Comparison of ENCODE assay signal across 8 cellular contexts in the genomic region with DNA sequence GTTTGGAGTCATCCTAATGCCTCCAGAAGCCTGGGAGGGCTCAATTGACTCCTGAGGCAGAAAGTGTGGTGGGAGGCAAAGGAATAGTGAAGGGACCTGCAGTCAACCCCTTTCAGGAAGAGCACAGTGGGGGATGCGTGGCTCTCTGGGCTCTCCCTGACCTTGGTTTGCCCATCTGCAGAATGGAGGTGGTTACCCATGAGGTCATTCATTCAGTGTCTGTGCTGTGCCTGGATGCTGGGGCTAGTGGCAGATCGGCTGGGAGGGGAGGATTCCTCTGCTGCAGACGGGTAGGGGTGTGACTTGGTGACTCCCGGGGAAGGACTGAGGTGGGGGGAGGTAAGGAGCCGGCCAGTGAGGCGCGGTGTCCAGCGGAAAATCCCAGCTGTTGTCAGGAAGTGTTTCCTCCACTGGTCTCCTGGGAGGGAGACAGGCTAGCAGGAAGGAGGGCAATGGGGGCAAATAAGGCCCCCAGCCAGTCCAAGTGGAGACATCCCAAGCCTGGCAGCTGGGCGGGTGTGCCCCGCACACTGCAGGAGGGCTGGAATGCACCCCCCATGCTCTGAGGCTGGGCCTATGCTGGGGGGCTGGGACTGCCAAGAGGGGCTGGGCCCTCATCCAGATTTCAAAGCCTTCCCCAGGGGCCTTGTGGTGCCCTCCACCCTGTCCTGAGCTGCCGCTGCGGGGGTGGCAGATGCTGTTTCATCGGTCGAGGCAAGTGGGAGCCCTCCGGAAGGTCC. TPM values are rescaled to one million over a fixed set of nuclear protein-coding genes. Genes with fewer than 3 reads are reported as not detected.
DNase-seq lines count a peak whose midpoint lies in the region; ATAC-seq and TF ChIP-seq lines count a peak whose summit lies in the region.

No MANE protein-coding gene starts in this region.

- TF ChIP-seq CTCF in adrenal gland (IDR thresholded peaks at IDR 0.05): no peak

- no peaks in the 10 kb centered on the region for H3K9me3 ChIP-seq in adrenal gland (replicated peaks in 1 of 3)

- peak in 1 of 2 donors; percentile 46 for TF ChIP-seq POLR2A in adrenal gland (IDR thresholded peaks at IDR 0.05)

- peak overlapping the region; percentile 82 to 87 (median 85) for H3K4me3 Mint-ChIP-seq in immature natural killer cell
- no peak overlapping the region for H3K4me3 Mint-ChIP-seq in stimulated activated naive CD8-positive, alpha-beta T cell treated with anti-CD3 and anti-CD28 coated beads, Interleukin-15, amount 100 ng/mL, for 72 hours

- intact Hi-C loops in adrenal gland (cut with DNase I): no loop called here

- peak overlapping the region; percentile 74 to 97 (median 88) for H3K27ac ChIP-seq in adrenal gland

- peaks cover 90 to 95% of the 10 kb centered on the region in 2 donors for H3K4me1 Mint-ChIP-seq in immature natural killer cell
- peaks cover 38% of the 10 kb centered on the region for H3K4me1 Mint-ChIP-seq in stimulated activated naive CD8-positive, alpha-beta T cell treated with anti-CD3 and anti-CD28 coated beads, Interleukin-15, amount 100 ng/mL, for 72 hours

- H3K4me1 ChIP-seq in adrenal gland (replicated peaks in 1 of 2): peaks cover 67 to 86% of the 10 kb centered on the region in 2 donors

- peaks cover 6 to 14% (median 9%) of the 10 kb centered on the region in 3 donors for H3K27me3 Mint-ChIP-seq in immature natural killer cell (ENCODE audit: low read depth in 3 of 3)
- peaks cover 22% of the 10 kb centered on the region for H3K27me3 Mint-ChIP-seq in stimulated activated naive CD8-positive, alpha-beta T cell treated with anti-CD3 and anti-CD28 coated beads, Interleukin-15, amount 100 ng/mL, for 72 hours

- peak overlapping the region; percentile 81 to 97 (median 94) for H3K27ac Mint-ChIP-seq in immature natural killer cell
- no peak overlapping the region for H3K27ac Mint-ChIP-seq in stimulated activated naive CD8-positive, alpha-beta T cell treated with anti-CD3 and anti-CD28 coated beads, Interleukin-15, amount 100 ng/mL, for 72 hours

- H3K9me3 Mint-ChIP-seq in immature natural killer cell: no peaks in the 10 kb centered on the region
- H3K9me3 Mint-ChIP-seq in stimulated activated naive CD8-positive, alpha-beta T cell treated with anti-CD3 and anti-CD28 coated beads, Interleukin-15, amount 100 ng/mL, for 72 hours: no peaks in the 10 kb centered on the region

- ATAC-seq in stimulated activated naive CD8-positive, alpha-beta T cell treated with anti-CD3 and anti-CD28 coated beads, Interleukin-15, amount 100 ng/mL, for 72 hours: peak; percentile 10
- no peak for ATAC-seq in GM18519 (IDR thresholded peaks at IDR 0.05; ENCODE audit: low FRiP score, unreplicated experiment)
- no peak for ATAC-seq in GM18517 (IDR thresholded peaks at IDR 0.05; ENCODE audit: unreplicated experiment)

- no peaks in the 10 kb centered on the region for H3K27me3 ChIP-seq in adrenal gland

- WGBS in adrenal gland, 4 donors: 23 to 38% (median 35%) methylated on average over 1 to 15 of the region's 15 CpGs

- H3K36me3 ChIP-seq in adrenal gland (replicated peaks in 1 of 2): no peaks in the 10 kb centered on the region

- H3K4me3 ChIP-seq in adrenal gland: peak overlapping the region in 1 of 4 donors; percentile 37

- H3K36me3 Mint-ChIP-seq in immature natural killer cell: no peaks in the 10 kb centered on the region

- peak; percentile 39 for DNase-seq in NCI-H82 (lab: John Stamatoyannopoulos, UW)
- no peak for DNase-seq in NCI-H82 treated with DMSO at 0.1 percent for 48 hours (lab: John Stamatoyannopoulos, UW; ENCODE audit: unreplicated experiment)
- DNase-seq in adrenal gland: peak; percentile 54 to 90 (median 77)
- DNase-seq in immature natural killer cell: no peak
- DNase-seq in stimulated activated naive CD8-positive, alpha-beta T cell treated with anti-CD3 and anti-CD28 coated beads, Interleukin-15, amount 100 ng/mL, for 72 hours: no peak
- no peak for DNase-seq in NCI-H510A treated with DMSO at 0.1 percent for 48 hours (lab: John Stamatoyannopoulos, UW)

RNA-seq across cellular contexts. Expression of a gene that starts 10.9 kb away (rescaled TPM):
- 10 to 100 TPM; 33.5 to 79.3 (median 42.4) TPM for total RNA-seq in adrenal gland
- polyA plus RNA-seq in adrenal gland: 10 to 100 TPM; 17.7 to 29.8 (median 27.8) TPM
- polyA plus RNA-seq in immature natural killer cell: 100 to 1,000 TPM; 339 to 410 (median 385) TPM

Comparison
In these comparisons a context has a peak if more than half of its experiments do, and no peak if none do; other contexts are left out.
1. DNase-seq: peak in NCI-H82 (single experiment) and adrenal gland (7 of 7); none in NCI-H82 treated with DMSO at 0.1 percent for 48 hours (single experiment), immature natural killer cell (0 of 3), stimulated activated naive CD8-positive, alpha-beta T cell treated with anti-CD3 and anti-CD28 coated beads, Interleukin-15, amount 100 ng/mL, for 72 hours (0 of 2) and NCI-H510A treated with DMSO at 0.1 percent for 48 hours (single experiment).
2. H3K27ac Mint-ChIP-seq: peak in immature natural killer cell (6 of 6); none in stimulated activated naive CD8-positive, alpha-beta T cell treated with anti-CD3 and anti-CD28 coated beads, Interleukin-15, amount 100 ng/mL, for 72 hours (0 of 2).
3. H3K4me3 Mint-ChIP-seq: peak in immature natural killer cell (5 of 5); none in stimulated activated naive CD8-positive, alpha-beta T cell treated with anti-CD3 and anti-CD28 coated beads, Interleukin-15, amount 100 ng/mL, for 72 hours (0 of 2).
4. RNA of a gene that starts 10.9 kb away (polyA plus RNA-seq): 339 to 410 TPM in immature natural killer cell; 17.7 to 29.8 TPM in adrenal gland; every median in the first group is over 10 times any median in the second.